ENCODE assay signal across 1 cellular context in genomic region chr1:182054698-182055326, GRCh38.
TF ChIP-seq lines count a peak whose summit lies in the region.

No MANE protein-coding gene starts in this region.

TF ChIP-seq in HepG2, 621 proteins besides CTCF, POLR2A, EP300 and RAD21 (continued from another document):
- TF ChIP-seq ZGPAT (CRISPR knock-in tag; IDR thresholded peaks at IDR 0.05), result no peak
- no peak for TF ChIP-seq TP53 (CRISPR knock-in tag; conservative IDR thresholded peaks at IDR 0.05)
- TF ChIP-seq ZBTB37 (CRISPR knock-in tag; IDR thresholded peaks at IDR 0.05), result no peak
- TF ChIP-seq ZMYM3 (CRISPR knock-in tag; IDR thresholded peaks at IDR 0.05), result no peak
- TF ChIP-seq MYC (CRISPR knock-in tag; IDR thresholded peaks at IDR 0.05; ENCODE audit: borderline replicate concordance), result no peak
- no peak for TF ChIP-seq ZNF574 (CRISPR knock-in tag; IDR thresholded peaks at IDR 0.05)
- TF ChIP-seq STAG1 (CRISPR knock-in tag; IDR thresholded peaks at IDR 0.05), result peak; percentile 42
- no peak for TF ChIP-seq ZNF768 (CRISPR knock-in tag; IDR thresholded peaks at IDR 0.05)
- TF ChIP-seq ZNF33A (CRISPR knock-in tag; IDR thresholded peaks at IDR 0.05; ENCODE audit: borderline replicate concordance), result no peak
- no peak for TF ChIP-seq ZNF572 (CRISPR knock-in tag; IDR thresholded peaks at IDR 0.05)
